ENCODE assay signal across 8 cellular contexts in the genomic region with DNA sequence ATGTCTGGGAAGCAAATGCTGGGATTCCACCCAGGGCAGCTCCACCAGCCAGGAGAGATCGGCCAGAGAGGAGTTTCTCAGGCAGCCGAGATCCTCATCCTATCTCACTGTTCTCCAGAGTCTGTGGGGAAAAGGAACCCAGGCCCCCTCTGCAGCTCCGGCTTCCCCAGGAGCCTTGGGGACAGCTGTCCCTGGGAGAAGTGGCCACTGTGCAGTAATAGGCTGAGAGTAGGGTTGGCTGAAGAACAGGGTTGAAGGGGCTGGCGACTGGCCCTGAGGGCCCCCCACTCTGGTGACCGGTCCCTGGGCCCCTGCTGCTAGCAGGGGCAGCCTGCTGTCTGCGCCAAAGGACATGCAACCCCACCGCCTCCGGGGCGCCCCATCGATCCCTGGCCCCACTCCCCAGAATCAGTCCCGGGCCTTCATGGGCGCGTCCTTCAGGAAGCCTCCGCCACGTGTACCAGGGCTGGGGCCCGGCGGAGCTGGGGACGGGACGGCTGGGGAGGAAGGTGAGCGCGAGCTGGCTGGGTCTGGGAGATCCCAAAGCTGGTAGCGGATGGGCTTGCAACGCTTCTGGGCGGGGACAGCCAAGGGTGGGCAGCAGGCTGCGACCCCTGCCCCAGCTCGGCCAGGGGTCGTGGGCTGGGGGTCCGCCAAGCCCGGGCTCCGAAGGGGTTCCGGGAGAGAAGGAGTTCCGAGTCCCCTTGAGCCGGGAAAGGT. TPM values are rescaled to one million over a fixed set of nuclear protein-coding genes. Genes with fewer than 3 reads are reported as not detected.
DNase-seq lines count a peak whose midpoint lies in the region; FAIRE-seq and TF ChIP-seq lines count a peak whose summit lies in the region.

No MANE protein-coding gene starts in this region.

- POLR2A ChIA-PET in PC-9 (lab: Charles Lee; ENCODE audit: unreplicated experiment) = interaction anchor here (0.5 to 0.6 kb wide), 3 partner anchors 11 to 16 kb away, joined by 3 to 9 read pairs (median 6); no protein-coding TSS in a partner anchor

- no TSS peak for BruUV-seq in PC-9 (replicated peaks; lab: Mats Ljungman, UMichigan)

- H3K79me2 ChIP-seq in PC-9 (ENCODE audit: low read depth) = peaks cover 63% of the 10 kb centered on the region

- H3K4me2 ChIP-seq in PC-9 = peak overlapping the region; percentile 98

- no peaks in the 10 kb centered on the region for H3K27me3 ChIP-seq in PC-9 (ENCODE audit: insufficient read depth, low read depth)
- H3K27me3 ChIP-seq in ectodermal cell (ENCODE audit: control insufficient read depth, insufficient read depth, low read length, poor library complexity, severe bottlenecking) = peaks cover 14% of the 10 kb centered on the region
- no peaks in the 10 kb centered on the region for H3K27me3 ChIP-seq in mucosa of stomach (ENCODE audit: control insufficient read depth, insufficient read depth, low read length)

- FAIRE-seq in RCC 7860 (lab: Jason Lieb, UNC) = no peak

- in situ Hi-C loops in GM13977 (cut with MboI; ENCODE audit: low pct_unique_long_range_greater_than_20kb, low sequenced_read_pairs, unreplicated experiment) = no loop called here

- no peak for DNase-seq in GM12865 (ENCODE audit: low read depth)
- DNase-seq in PC-9 = no peak
- no peak for DNase-seq in RCC 7860 (ENCODE audit: low spot score)
- DNase-seq in activated CD4-positive, CD25-positive, alpha-beta regulatory T cell treated with anti-CD3 and anti-CD28 coated beads, Interleukin-2, amount 50 U/mL, for 72 hours = no peak
- DNase-seq in GM13977 (ENCODE audit: low spot score) = no peak
- no peak for DNase-seq in NCI-H446 (lab: John Stamatoyannopoulos, UW)

- intact Hi-C loops in PC-9 (cut with micrococcal nuclease; ENCODE audit: unreplicated experiment) = no loop called here

- peaks cover 14% of the 10 kb centered on the region for H4K20me1 ChIP-seq in PC-9 (ENCODE audit: insufficient read depth)

- no peaks in the 10 kb centered on the region for H3K9me2 ChIP-seq in PC-9 (ENCODE audit: insufficient read depth)

- H3K4me1 ChIP-seq in PC-9 (replicated peaks; ENCODE audit: insufficient read depth) (peaks cover 76% of the 10 kb centered on the region), ectodermal cell (ENCODE audit: control insufficient read depth, insufficient read depth, low read length) (peaks cover 26% of the 10 kb centered on the region), mucosa of stomach (ENCODE audit: control insufficient read depth, insufficient read depth, low read length) (peaks cover 55% of the 10 kb centered on the region)

- WGBS in ectodermal cell, 2 experiments = 3 to 4% methylated on average over 33 of the region's 33 CpGs

- H3K9ac ChIP-seq in mucosa of stomach (ENCODE audit: low read length) = peak overlapping the region; percentile 80

- H3K27ac ChIP-seq in PC-9 = peak overlapping the region; percentile 93
- no peak overlapping the region for H3K27ac ChIP-seq in ectodermal cell (ENCODE audit: insufficient read depth, low read depth, low read length, poor library complexity, severe bottlenecking)

- no peaks in the 10 kb centered on the region for H3K9me3 ChIP-seq in PC-9 (ENCODE audit: insufficient read depth, low read depth)
- no peaks in the 10 kb centered on the region for H3K9me3 ChIP-seq in ectodermal cell (ENCODE audit: control insufficient read depth, low read length)
- no peaks in the 10 kb centered on the region for H3K9me3 ChIP-seq in mucosa of stomach (ENCODE audit: control insufficient read depth, low read length)

- peaks cover 80% of the 10 kb centered on the region for H3F3A ChIP-seq in PC-9 (ENCODE audit: insufficient read depth, low read depth)

- H3K36me3 ChIP-seq in PC-9 (ENCODE audit: low read depth) = no peaks in the 10 kb centered on the region; the same call in 1 of the 2 replicates
- H3K36me3 ChIP-seq in ectodermal cell (ENCODE audit: control insufficient read depth, insufficient read depth, low read length) = no peaks in the 10 kb centered on the region
- H3K36me3 ChIP-seq in mucosa of stomach (ENCODE audit: control insufficient read depth, insufficient read depth, low read length) = no peaks in the 10 kb centered on the region

- TF ChIP-seq CTCF in GM12865 (IDR thresholded peaks at IDR 0.05; ENCODE audit: insufficient read depth, low read depth, low read length, missing control alignments) (no peak), PC-9 (conservative IDR thresholded peaks at IDR 0.05) (no peak), GM13977 (IDR thresholded peaks at IDR 0.05; ENCODE audit: extremely low read depth, insufficient read depth, missing control alignments) (no peak)

- H3K4me3 ChIP-seq in GM12865 (ENCODE audit: low read depth, low read length) (peak overlapping the region; percentile 17; the same call in 1 of the 2 replicates), PC-9 (peak overlapping the region; percentile 87), ectodermal cell (ENCODE audit: insufficient read depth, low read depth, low read length) (peak overlapping the region; percentile 62), mucosa of stomach (ENCODE audit: low read length) (peak overlapping the region; percentile 92)

- no peak overlapping the region for H2AFZ ChIP-seq in PC-9

- CTCF ChIA-PET in PC-9 (lab: Charles Lee) = no interaction called here

RNA-seq across cellular contexts. Expression of a gene that starts 44.0 kb away (rescaled TPM):
- 35.1 and 44.0 TPM in 2 replicates for total RNA-seq in PC-9 (2021)
- polyA plus RNA-seq in ectodermal cell (2013, experiment 1 of 4) = 27.4 TPM
- polyA plus RNA-seq in ectodermal cell (2013, experiment 2 of 4) = 19.4 TPM
- 19.2 TPM for polyA plus RNA-seq in ectodermal cell (2013, experiment 3 of 4)
- 20.4 TPM for polyA plus RNA-seq in ectodermal cell (2013, experiment 4 of 4)

Comparison
In these comparisons a context has a peak if more than half of its experiments do, and no peak if none do; other contexts are left out.
1. H3K4me3 ChIP-seq: peak in every context shown above with its lines; median percentile 92 in mucosa of stomach; 87 in PC-9; 62 in ectodermal cell; 17 in GM12865.